In the genomic region with DNA sequence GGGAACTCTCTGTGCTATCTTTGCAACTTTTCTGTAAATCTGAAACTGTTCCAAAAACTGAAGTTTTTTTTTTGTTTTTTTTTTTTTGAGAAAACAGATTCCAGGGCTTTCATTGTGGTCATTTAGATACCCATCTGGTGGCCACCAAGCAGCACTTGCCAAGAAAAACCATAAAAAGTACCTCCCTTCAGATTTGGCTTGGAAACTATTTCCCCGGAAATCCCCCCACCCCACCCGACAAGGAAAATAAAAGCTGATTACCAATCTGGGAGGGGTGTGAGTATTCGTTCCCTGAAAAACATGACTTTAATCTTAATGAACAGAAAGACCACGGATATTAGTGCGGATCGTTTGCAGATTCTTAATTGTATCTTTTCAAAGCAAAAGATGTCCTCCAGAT, we compare ENCODE assay signal across 9 cellular contexts. TPM values are rescaled to one million over a fixed set of nuclear protein-coding genes. Genes with fewer than 3 reads are reported as not detected.
DNase-seq lines count a peak whose midpoint lies in the region; ATAC-seq and TF ChIP-seq lines count a peak whose summit lies in the region.
"Had no signal": no experiment of that assay in that cellular context is flagged by ENCODE, and none has a peak within 500 bp of the region (broad histone marks: within the 10 kb centered on the region; RNA-seq: fewer than 3 reads in every experiment).

No MANE protein-coding gene starts in this region.

- peaks cover 21% of the 10 kb centered on the region for H3K4me1 ChIP-seq in PC-3 (ENCODE audit: insufficient read depth, low read length)
- H3K4me1 ChIP-seq in effector memory CD4-positive, alpha-beta T cell (ENCODE audit: control insufficient read depth, insufficient read depth, low read length, poor library complexity, severe bottlenecking) = peaks cover 44% of the 10 kb centered on the region
- peaks cover 0 to 30% (median 24%) of the 10 kb centered on the region in 4 donors for H3K4me1 ChIP-seq in sigmoid colon

- no peak for ATAC-seq in PC-3
- no peak for ATAC-seq in HG03520 (IDR thresholded peaks at IDR 0.05; ENCODE audit: unreplicated experiment)

- H3K4me3 ChIP-seq in GM12864 (ENCODE audit: low read depth, low read length) (peak overlapping the region; percentile 86), PC-3 (ENCODE audit: low read length) (no peak overlapping the region), sigmoid colon (no peak overlapping the region)
- peak overlapping the region; percentile 71 for H3K4me3 ChIP-seq in effector memory CD4-positive, alpha-beta T cell (ENCODE audit: insufficient read depth, low read depth, low read length, poor library complexity, severe bottlenecking)

- POLR2A ChIA-PET in PC-3 (lab: Charles Lee; ENCODE audit: unreplicated experiment) = no interaction called here

- H3K9ac ChIP-seq in PC-3 (ENCODE audit: low read length) = no peak overlapping the region

- H2AFZ ChIP-seq in PC-3 (ENCODE audit: low read length) = no peak overlapping the region

- no peak for TF ChIP-seq CTCF in GM12864 (IDR thresholded peaks at IDR 0.05; ENCODE audit: low read depth, low read length, missing control alignments)
- TF ChIP-seq CTCF in PC-3 (conservative IDR thresholded peaks at IDR 0.05; ENCODE audit: low read depth, low read length) = no peak
- TF ChIP-seq CTCF in sigmoid colon (IDR thresholded peaks at IDR 0.05) = no peak

- H3K27ac ChIP-seq in PC-3 (ENCODE audit: low read length) (no peak overlapping the region), sigmoid colon (peak overlapping the region; percentile 65 to 80 (median 70))
- H3K27ac ChIP-seq in effector memory CD4-positive, alpha-beta T cell (ENCODE audit: insufficient read depth, low read length, poor library complexity, severe bottlenecking) = peak overlapping the region; percentile 99

- BruUV-seq in PC-3 (replicated peaks; lab: Mats Ljungman, UMichigan) = no TSS peak

- intact Hi-C loops in PC-3 (cut with micrococcal nuclease) (loop anchor here (5.0 kb wide), 1 partner anchor 153 kb away; no protein-coding TSS in a partner anchor), sigmoid colon (cut with DNase I) (loop anchor here (5.0 kb wide), 1 partner anchor 78 kb away; no protein-coding TSS in a partner anchor)

- 25 to 27% methylated on average over 6 of the region's 6 CpGs for WGBS in sigmoid colon, 2 donors

- no peaks in the 10 kb centered on the region for H3K36me3 ChIP-seq in PC-3 (ENCODE audit: low read depth, low read length)
- H3K36me3 ChIP-seq in effector memory CD4-positive, alpha-beta T cell (ENCODE audit: control insufficient read depth, insufficient read depth, low read length) = no peaks in the 10 kb centered on the region
- H3K36me3 ChIP-seq in sigmoid colon = no peaks in the 10 kb centered on the region

- H3K9me2 ChIP-seq in PC-3 (replicated peaks; ENCODE audit: low read length) = no peaks in the 10 kb centered on the region

- no peak for TF ChIP-seq EP300 in sigmoid colon (IDR thresholded peaks at IDR 0.05)

- peak overlapping the region; percentile 88 for H3K4me2 ChIP-seq in PC-3 (ENCODE audit: low read length)

- H3K79me2 ChIP-seq in PC-3 (ENCODE audit: low read length) = no peaks in the 10 kb centered on the region

- H4K20me1 ChIP-seq in PC-3 (ENCODE audit: low read length) = no peaks in the 10 kb centered on the region

- H3K9me3 ChIP-seq in PC-3 (ENCODE audit: low read length) (no peaks in the 10 kb centered on the region), sigmoid colon (no peaks in the 10 kb centered on the region)
- H3K9me3 ChIP-seq in effector memory CD4-positive, alpha-beta T cell (ENCODE audit: control insufficient read depth, low read length) = no peaks in the 10 kb centered on the region

- no peaks in the 10 kb centered on the region for H3K27me3 ChIP-seq in PC-3 (ENCODE audit: low read length)
- no peaks in the 10 kb centered on the region for H3K27me3 ChIP-seq in effector memory CD4-positive, alpha-beta T cell (replicated peaks; ENCODE audit: control insufficient read depth, insufficient read depth, low read length, poor library complexity, severe bottlenecking)
- peaks cover 0 to 17% (median 0%) of the 10 kb centered on the region in 3 donors for H3K27me3 ChIP-seq in sigmoid colon

- CTCF ChIA-PET in PC-3 (lab: Charles Lee) = no interaction called here

- no peak for DNase-seq in GM12864 (ENCODE audit: low read depth)
- DNase-seq in PC-3 = no peak
- no peak for DNase-seq in effector memory CD4-positive, alpha-beta T cell
- DNase-seq in sigmoid colon = no peak
- DNase-seq in NCI-H1694 treated with DMSO at 0.1 percent for 48 hours (lab: John Stamatoyannopoulos, UW) = no peak
- no peak for DNase-seq in hippocampal formation (lab: John Stamatoyannopoulos, UW)
- no peak for DNase-seq in globus pallidus (ENCODE audit: low spot score)
- DNase-seq: NCI-H748 treated with DMSO at 0.1 percent for 48 hours had no signal

- no peaks in the 10 kb centered on the region for H3F3A ChIP-seq in PC-3 (ENCODE audit: low read length, unreplicated experiment)

- no peak for TF ChIP-seq POLR2A in sigmoid colon (IDR thresholded peaks at IDR 0.05)

RNA-seq across cellular contexts. Expression of a gene that starts 1.9 kb away (rescaled TPM):
- total RNA-seq in PC-3 (2014; rRNA removed) (12.4 and 12.9 TPM in 2 replicates), sigmoid colon (10 to 100 TPM in 1 of 4 donors, 1 to 10 TPM in 3; 3.5 to 16.9 (median 5.8) TPM)
- 1 to 10 TPM; 1.4 to 5.4 (median 1.8) TPM for polyA plus RNA-seq in sigmoid colon

Comparison
In these comparisons a context has a peak if more than half of its experiments do, and no peak if none do; other contexts are left out.
1. H3K4me3 ChIP-seq: peak in GM12864 (single experiment) and effector memory CD4-positive, alpha-beta T cell (single experiment); none in PC-3 (single experiment) and sigmoid colon (0 of 4).